ENCODE assay signal across 15 cellular contexts in the genomic region with DNA sequence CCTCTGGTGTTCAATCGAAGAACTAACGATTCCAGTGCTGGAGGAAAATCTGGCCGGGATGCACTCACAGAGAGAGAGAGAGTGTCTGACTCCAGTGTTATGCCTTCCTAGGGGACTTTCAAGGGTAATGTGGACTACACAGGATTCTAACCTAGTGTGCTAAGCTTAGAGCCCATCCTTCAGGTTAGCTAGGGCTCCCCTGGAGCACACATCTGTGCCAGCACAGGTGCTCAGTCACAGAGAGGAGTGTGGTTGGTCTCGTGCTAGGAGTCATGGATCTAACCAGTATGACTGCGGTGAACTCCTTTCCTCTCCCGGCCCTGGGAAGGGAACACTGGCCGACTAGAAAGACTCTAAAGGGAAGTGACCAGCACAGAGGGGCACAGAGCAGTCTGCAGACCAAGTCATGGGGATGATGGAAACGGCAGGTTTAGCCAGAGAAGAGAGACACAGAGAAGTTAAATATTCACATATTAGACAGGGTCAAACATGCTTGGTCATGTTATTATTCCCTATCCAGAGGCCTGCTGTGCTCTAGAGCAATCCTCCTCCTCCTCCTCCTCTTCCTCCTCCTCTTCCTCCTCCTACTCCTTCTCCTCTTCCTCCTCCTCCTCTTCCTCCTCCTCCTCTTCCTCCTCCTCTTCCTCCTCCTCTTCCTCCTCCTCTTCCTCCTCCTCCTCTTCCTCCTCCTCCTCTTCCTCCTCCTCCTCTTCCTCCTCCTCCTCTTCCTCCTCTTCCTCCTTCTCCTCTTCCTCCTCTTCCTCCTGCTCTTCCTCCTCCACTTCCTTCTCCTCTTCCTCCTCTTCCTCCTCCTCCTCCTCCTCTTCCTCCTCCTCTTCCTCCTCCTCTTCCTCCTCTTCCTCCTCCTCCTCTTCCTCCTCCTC.
A peak's percentile ranks its signal among the peaks of the same experiment; 100 is the strongest.
DNase-seq lines count a peak whose midpoint lies in the region; ATAC-seq and TF ChIP-seq lines count a peak whose summit lies in the region.
"Had no signal": no experiment of that assay in that cellular context is flagged by ENCODE, and none has a peak within 500 bp of the region (broad histone marks: within the 10 kb centered on the region; RNA-seq: fewer than 3 reads in every experiment).

No MANE protein-coding gene starts in this region.

- DNase-seq in SK-N-SH (no peak), Panc1 (ENCODE audit: low read depth, low spot score) (no peak), endodermal cell (peak; percentile 45), type B pancreatic cell (ENCODE audit: extremely low spot score, unreplicated experiment) (peak; percentile 60), NCI-H1417 treated with DMSO at 0.1 percent for 48 hours (lab: John Stamatoyannopoulos, UW) (no peak), RPMI8226 (no peak)
- no peak for DNase-seq in effector memory CD8-positive, alpha-beta T cell
- DNase-seq: CD8-positive, alpha-beta memory T cell; H7; NCI-H2029; NCI-H774; Right ventricle myocardium superior had no signal

- H3K9ac ChIP-seq in SK-N-SH, result no peak overlapping the region
- no peak overlapping the region for H3K9ac ChIP-seq in endodermal cell (ENCODE audit: extremely low read depth, low read length, poor library complexity, severe bottlenecking)
- H3K9ac ChIP-seq: BLaER1 treated with 17β-estradiol and CSF1 and Interleukin-3, amounts not matched to agents 10 nM and 100 nM had no signal

- WGBS in SK-N-SH (ENCODE audit: low lambda C conversion rate), result 82% methylated on average over 8 of the region's 8 CpGs
- WGBS in endodermal cell (ENCODE audit: insufficient coverage in 1 of 2, insufficient read length in 1 of 2), 2 experiments, result 88% methylated on average over 8 of the region's 8 CpGs

- POLR2A ChIA-PET in SK-N-SH (lab: Yijun Ruan, JAX) (no interaction called here), Panc1 (lab: Charles Lee) (no interaction called here)

- no peaks in the 10 kb centered on the region for H4K20me1 ChIP-seq in SK-N-SH (ENCODE audit: insufficient read depth)
- H4K20me1 ChIP-seq: BLaER1 treated with 17β-estradiol and CSF1 and Interleukin-3, amounts not matched to agents 10 nM and 100 nM had no signal

- H3K9me3 Mint-ChIP-seq in endodermal cell (no peaks in the 10 kb centered on the region), type B pancreatic cell (no peaks in the 10 kb centered on the region)
- no peaks in the 10 kb centered on the region for H3K9me3 Mint-ChIP-seq in effector memory CD8-positive, alpha-beta T cell
- H3K9me3 Mint-ChIP-seq: CD8-positive, alpha-beta memory T cell had no signal

- peaks cover 10% of the 10 kb centered on the region for H3K27me3 Mint-ChIP-seq in endodermal cell (ENCODE audit: insufficient read depth)
- H3K27me3 Mint-ChIP-seq in type B pancreatic cell, result peaks cover 6% of the 10 kb centered on the region
- peaks cover 15 to 62% of the 10 kb centered on the region in 2 donors for H3K27me3 Mint-ChIP-seq in effector memory CD8-positive, alpha-beta T cell

- H3K9me3 ChIP-seq in SK-N-SH (no peaks in the 10 kb centered on the region), Panc1 (ENCODE audit: control insufficient read depth, insufficient read depth, low read depth, low read length) (no peaks in the 10 kb centered on the region), endodermal cell (ENCODE audit: control insufficient read depth, low read length) (no peaks in the 10 kb centered on the region)
- H3K9me3 ChIP-seq: A549 had no signal

- TF ChIP-seq RAD21 in SK-N-SH (IDR thresholded peaks at IDR 0.05; ENCODE audit: low read length), result no peak

- H3K9me2 ChIP-seq in SK-N-SH, result no peaks in the 10 kb centered on the region

- H3K27me3 ChIP-seq in SK-N-SH (ENCODE audit: insufficient read depth), result no peaks in the 10 kb centered on the region
- H3K27me3 ChIP-seq in Panc1 (ENCODE audit: control insufficient read depth, insufficient read depth, low read length), result no peaks in the 10 kb centered on the region
- no peaks in the 10 kb centered on the region for H3K27me3 ChIP-seq in endodermal cell (ENCODE audit: control insufficient read depth, insufficient read depth, low read length, poor library complexity, severe bottlenecking)
- H3K27me3 ChIP-seq: BLaER1 treated with 17β-estradiol and CSF1 and Interleukin-3, amounts not matched to agents 10 nM and 100 nM had no signal

- H3K27ac Mint-ChIP-seq in endodermal cell, result no peak overlapping the region
- no peak overlapping the region for H3K27ac Mint-ChIP-seq in type B pancreatic cell
- no peak overlapping the region for H3K27ac Mint-ChIP-seq in effector memory CD8-positive, alpha-beta T cell

- no peak overlapping the region for H2AFZ ChIP-seq in SK-N-SH (ENCODE audit: low read depth)

- H3K4me2 ChIP-seq in SK-N-SH, result no peak overlapping the region
- H3K4me2 ChIP-seq: A549; BLaER1 treated with 17β-estradiol and CSF1 and Interleukin-3, amounts not matched to agents 10 nM and 100 nM had no signal

- no peak overlapping the region for H3K4me3 Mint-ChIP-seq in endodermal cell
- H3K4me3 Mint-ChIP-seq in type B pancreatic cell, result no peak overlapping the region
- no peak overlapping the region for H3K4me3 Mint-ChIP-seq in effector memory CD8-positive, alpha-beta T cell
- H3K4me3 Mint-ChIP-seq: CD8-positive, alpha-beta memory T cell had no signal

- TF ChIP-seq CTCF in SK-N-SH (IDR thresholded peaks at IDR 0.05) (no peak), Panc1 (IDR thresholded peaks at IDR 0.05) (no peak), endodermal cell (conservative IDR thresholded peaks at IDR 0.05) (no peak), type B pancreatic cell (conservative IDR thresholded peaks at IDR 0.05) (no peak)

- BruUV-seq in Panc1 (replicated peaks; lab: Mats Ljungman, UMichigan), result no TSS peak

- H3K36me3 ChIP-seq in SK-N-SH (replicated peaks in 1 of 2; ENCODE audit: control insufficient read depth in 1 of 2, insufficient read depth in 2 of 2, low read length in 1 of 2) (no peaks in the 10 kb centered on the region), Panc1 (ENCODE audit: control insufficient read depth, insufficient read depth, low read length) (no peaks in the 10 kb centered on the region), endodermal cell (ENCODE audit: control insufficient read depth, insufficient read depth, low read length) (no peaks in the 10 kb centered on the region)
- H3K36me3 ChIP-seq: BLaER1 treated with 17β-estradiol and CSF1 and Interleukin-3, amounts not matched to agents 10 nM and 100 nM had no signal

- in situ Hi-C loops in Panc1 (cut with HindIII; ENCODE audit: low pct_unique_long_range_greater_than_20kb, low sequenced_read_pairs), result no loop called here

- CTCF ChIA-PET in SK-N-SH (lab: Yijun Ruan, JAX) (interaction anchor here (1.3 kb wide), 1 partner anchor 35 kb away, joined by 3 read pairs; no protein-coding TSS in a partner anchor), Panc1 (lab: Charles Lee) (no interaction called here)

- H3K27ac ChIP-seq in SK-N-SH (ENCODE audit: low read depth in 2 of 2, low read length in 1 of 2) (no peak overlapping the region), Panc1 (ENCODE audit: low read length) (no peak overlapping the region), endodermal cell (ENCODE audit: low read depth, low read length) (no peak overlapping the region)
- H3K27ac ChIP-seq: A549; BLaER1 treated with 17β-estradiol and CSF1 and Interleukin-3, amounts not matched to agents 10 nM and 100 nM had no signal

- H3K4me1 ChIP-seq in SK-N-SH (ENCODE audit: control insufficient read depth in 1 of 2, insufficient read depth in 2 of 2, low read depth in 1 of 2, low read length in 1 of 2), result no peaks in the 10 kb centered on the region; a peak in 2 of 4 replicates
- H3K4me1 ChIP-seq in Panc1 (ENCODE audit: control insufficient read depth, insufficient read depth, low read length), result no peaks in the 10 kb centered on the region
- no peaks in the 10 kb centered on the region for H3K4me1 ChIP-seq in endodermal cell (ENCODE audit: control insufficient read depth, insufficient read depth, low read length)
- H3K4me1 ChIP-seq: A549 had no signal

- H3K4me3 ChIP-seq in SK-N-SH (ENCODE audit: low read depth in 2 of 2, low read length in 1 of 2) (no peak overlapping the region), Panc1 (ENCODE audit: low read depth in 2 of 2, low read length in 2 of 2) (no peak overlapping the region), endodermal cell (ENCODE audit: low read length) (no peak overlapping the region)
- H3K4me3 ChIP-seq: A549; BLaER1 treated with 17β-estradiol and CSF1 and Interleukin-3, amounts not matched to agents 10 nM and 100 nM had no signal

- ATAC-seq in SK-N-SH treated with all-trans-retinoic acid at 6 μM for 48 hours, result peak; percentile 48
- peak; percentile 55 for ATAC-seq in Panc1
- no peak for ATAC-seq in effector memory CD8-positive, alpha-beta T cell (replicated peaks)

- no peaks in the 10 kb centered on the region for H3K79me2 ChIP-seq in SK-N-SH (ENCODE audit: insufficient read depth)

- H3F3A ChIP-seq in SK-N-SH (replicated peaks; ENCODE audit: insufficient read depth), result peaks cover 4% of the 10 kb centered on the region

- H3K4me1 Mint-ChIP-seq in endodermal cell, result no peaks in the 10 kb centered on the region
- no peaks in the 10 kb centered on the region for H3K4me1 Mint-ChIP-seq in type B pancreatic cell (ENCODE audit: unreplicated experiment)
- H3K4me1 Mint-ChIP-seq in effector memory CD8-positive, alpha-beta T cell (ENCODE audit: low read depth in 2 of 2), result no peaks in the 10 kb centered on the region
- H3K4me1 Mint-ChIP-seq: CD8-positive, alpha-beta memory T cell had no signal

- no peak for TF ChIP-seq EP300 in SK-N-SH (IDR thresholded peaks at IDR 0.05; ENCODE audit: borderline replicate concordance in 1 of 2, low read depth in 1 of 2, low read length in 1 of 2)

- H3K36me3 Mint-ChIP-seq in endodermal cell (ENCODE audit: low read depth), result no peaks in the 10 kb centered on the region
- no peaks in the 10 kb centered on the region for H3K36me3 Mint-ChIP-seq in type B pancreatic cell
- H3K36me3 Mint-ChIP-seq in effector memory CD8-positive, alpha-beta T cell (ENCODE audit: insufficient read depth), result no peaks in the 10 kb centered on the region
- H3K36me3 Mint-ChIP-seq: CD8-positive, alpha-beta memory T cell had no signal

- intact Hi-C loops in Panc1 (cut with micrococcal nuclease; ENCODE audit: unreplicated experiment), result no loop called here

TF ChIP-seq in SK-N-SH treated with all-trans-retinoic acid at 6 μM for 48 hours, 23 proteins besides CTCF, POLR2A, EP300 and RAD21 (continues in another document):
- TF ChIP-seq ESRRG (CRISPR knock-in tag; IDR thresholded peaks at IDR 0.05) (no peak), BACH2 (CRISPR knock-in tag; IDR thresholded peaks at IDR 0.05; ENCODE audit: borderline replicate concordance) (no peak), TOX (CRISPR knock-in tag; IDR thresholded peaks at IDR 0.05; ENCODE audit: borderline replicate concordance) (no peak)

TF ChIP-seq in SK-N-SH, 30 proteins besides CTCF, POLR2A, EP300 and RAD21 (continues in another document):
- TF ChIP-seq, protein P1, sequence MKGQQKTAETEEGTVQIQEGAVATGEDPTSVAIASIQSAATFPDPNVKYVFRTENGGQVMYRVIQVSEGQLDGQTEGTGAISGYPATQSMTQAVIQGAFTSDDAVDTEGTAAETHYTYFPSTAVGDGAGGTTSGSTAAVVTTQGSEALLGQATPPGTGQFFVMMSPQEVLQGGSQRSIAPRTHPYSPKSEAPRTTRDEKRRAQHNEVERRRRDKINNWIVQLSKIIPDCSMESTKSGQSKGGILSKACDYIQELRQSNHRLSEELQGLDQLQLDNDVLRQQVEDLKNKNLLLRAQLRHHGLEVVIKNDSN (IDR thresholded peaks at IDR 0.05; ENCODE audit: borderline replicate concordance, low read depth), result no peak
- TF ChIP-seq MXI1 (IDR thresholded peaks at IDR 0.05; ENCODE audit: low read depth, low read length), result no peak
- no peak for TF ChIP-seq NFIC (IDR thresholded peaks at IDR 0.05; ENCODE audit: borderline replicate concordance)

Comparison
In these comparisons a context has a peak if more than half of its experiments do, and no peak if none do; other contexts are left out.
1. DNase-seq: peak in endodermal cell (single experiment) and type B pancreatic cell (single experiment); none in SK-N-SH (single experiment), Panc1 (single experiment), NCI-H1417 treated with DMSO at 0.1 percent for 48 hours (single experiment), RPMI8226 (single experiment) and effector memory CD8-positive, alpha-beta T cell (0 of 3).